Comparison of ENCODE assay signal across 8 cellular contexts in genomic region chr19:13100031-13100588, GRCh38. TPM values are rescaled to one million over a fixed set of nuclear protein-coding genes. Genes with fewer than 3 reads are reported as not detected.
A peak's percentile ranks its signal among the peaks of the same experiment; 100 is the strongest.
DNase-seq lines count a peak whose midpoint lies in the region; ATAC-seq and TF ChIP-seq lines count a peak whose summit lies in the region.

No MANE protein-coding gene starts in this region.

- DNase-seq in HFFc6 (peak; percentile 56), endothelial cell (ENCODE audit: low spot score) (no peak), NCI-H2029 (lab: John Stamatoyannopoulos, UW) (no peak), COR-L47 (lab: John Stamatoyannopoulos, UW) (no peak)
- DNase-seq in activated CD4-positive, alpha-beta T cell treated with anti-CD3 and anti-CD28 coated beads for 4 hours, result peak; percentile 48 to 51
- peak in 2 of 3 experiments; percentile 45 to 65 for DNase-seq in stimulated activated CD4-positive, alpha-beta T cell treated with anti-CD3 and anti-CD28 coated beads, TNF-alpha, amount 100 ng/mL, for 24 hours (ENCODE audit: low read depth in 3 of 3)

- peak overlapping the region; percentile 9; the same call in 1 of the 2 replicates for H3K4me3 Mint-ChIP-seq in HFFc6
- peak overlapping the region; percentile 91 for H3K4me3 Mint-ChIP-seq in endothelial cell (ENCODE audit: unreplicated experiment)

- H3K27ac Mint-ChIP-seq in HFFc6 (peak overlapping the region; percentile 87), endothelial cell (ENCODE audit: unreplicated experiment) (peak overlapping the region; percentile 62)

- ATAC-seq in GM18868 (IDR thresholded peaks at IDR 0.05; ENCODE audit: unreplicated experiment) (no peak), GM18858 (IDR thresholded peaks at IDR 0.05; ENCODE audit: unreplicated experiment) (no peak)

- H3K36me3 Mint-ChIP-seq in HFFc6 (ENCODE audit: low read depth) (peaks cover 18% of the 10 kb centered on the region), endothelial cell (ENCODE audit: low read depth, unreplicated experiment) (peaks cover 14% of the 10 kb centered on the region)

- H3K9me3 Mint-ChIP-seq in HFFc6, result no peaks in the 10 kb centered on the region
- no peaks in the 10 kb centered on the region for H3K9me3 Mint-ChIP-seq in endothelial cell (ENCODE audit: unreplicated experiment)

- H3K27me3 Mint-ChIP-seq in HFFc6 (ENCODE audit: insufficient read depth) (peaks cover 9% of the 10 kb centered on the region), endothelial cell (ENCODE audit: unreplicated experiment) (peaks cover 12% of the 10 kb centered on the region)

- no peak for TF ChIP-seq CTCF in HFFc6 (IDR thresholded peaks at IDR 0.05)
- TF ChIP-seq CTCF in endothelial cell (IDR thresholded peaks at IDR 0.05; ENCODE audit: unreplicated experiment), result no peak

- peaks cover 30% of the 10 kb centered on the region for H3K4me1 Mint-ChIP-seq in HFFc6 (ENCODE audit: low read depth)
- H3K4me1 Mint-ChIP-seq in endothelial cell (ENCODE audit: unreplicated experiment), result peaks cover 23% of the 10 kb centered on the region

RNA-seq across cellular contexts. Expression of gene LYL1, which starts 2.5 kb away (rescaled TPM):
- 1 to 10 TPM; 1.5 to 5.1 (median 4.2) TPM for total RNA-seq in HFFc6 (2021; fragmentation: NEBNext Ultra II Directional; extraction: Animal tissue kit (Norgen Biotek cat#: 25700))
- total RNA-seq in endothelial cell (ENCODE audit: unreplicated experiment), result 68.6 TPM

RNA-seq across cellular contexts. Expression of gene TRMT1, which starts 16.4 kb away (rescaled TPM):
- total RNA-seq in HFFc6 (2021; fragmentation: NEBNext Ultra II Directional; extraction: Animal tissue kit (Norgen Biotek cat#: 25700)), result 10 to 100 TPM; 36.3 to 49.9 (median 39.6) TPM
- 54.2 TPM for total RNA-seq in endothelial cell (ENCODE audit: unreplicated experiment)

RNA-seq across cellular contexts. Expression of gene NACC1, which starts 18.0 kb away (rescaled TPM):
- 100 to 1,000 TPM; 126 to 146 (median 139) TPM for total RNA-seq in HFFc6 (2021; fragmentation: NEBNext Ultra II Directional; extraction: Animal tissue kit (Norgen Biotek cat#: 25700))
- total RNA-seq in endothelial cell (ENCODE audit: unreplicated experiment), result 112 TPM

RNA-seq across cellular contexts. Expression of gene STX10, which starts 50.1 kb away (rescaled TPM):
- 10 to 100 TPM; 48.5 to 63.4 (median 54.0) TPM for total RNA-seq in HFFc6 (2021; fragmentation: NEBNext Ultra II Directional; extraction: Animal tissue kit (Norgen Biotek cat#: 25700))
- 31.8 TPM for total RNA-seq in endothelial cell (ENCODE audit: unreplicated experiment)

RNA-seq across cellular contexts. Expression of gene IER2, which starts 50.1 kb away (rescaled TPM):
- 10 to 100 TPM; 68.9 to 91.2 (median 87.7) TPM for total RNA-seq in HFFc6 (2021; fragmentation: NEBNext Ultra II Directional; extraction: Animal tissue kit (Norgen Biotek cat#: 25700))
- total RNA-seq in endothelial cell (ENCODE audit: unreplicated experiment), result 115 TPM

Comparison
In these comparisons a context has a peak if more than half of its experiments do, and no peak if none do; other contexts are left out.
1. DNase-seq: peak in HFFc6 (single experiment), activated CD4-positive, alpha-beta T cell treated with anti-CD3 and anti-CD28 coated beads for 4 hours (2 of 2) and stimulated activated CD4-positive, alpha-beta T cell treated with anti-CD3 and anti-CD28 coated beads, TNF-alpha, amount 100 ng/mL, for 24 hours (2 of 3); none in endothelial cell (single experiment), NCI-H2029 (single experiment) and COR-L47 (single experiment).
2. RNA of gene LYL1, which starts 2.5 kb away (total RNA-seq): 68.6 TPM in endothelial cell (single experiment); 1.5 to 5.1 TPM in HFFc6; every median in the first group is over 10 times any median in the second.